In genomic region chr1:221169447-221169889, GRCh38 we compare ENCODE assay signal across 18 cellular contexts.
DNase-seq lines count a peak whose midpoint lies in the region; ATAC-seq, FAIRE-seq and TF ChIP-seq lines count a peak whose summit lies in the region.
"Had no signal": no experiment of that assay in that cellular context is flagged by ENCODE, and none has a peak within 500 bp of the region (broad histone marks: within the 10 kb centered on the region; RNA-seq: fewer than 3 reads in every experiment).

No MANE protein-coding gene starts in this region.

- H3K4me3 ChIP-seq in IMR-90 (ENCODE audit: insufficient read depth, low read depth, low read length) (no peak overlapping the region), endothelial cell of umbilical vein (replicated peaks in 1 of 3; ENCODE audit: insufficient read depth in 1 of 3, low read depth in 1 of 3, low read length in 3 of 3) (no peak overlapping the region), neuron (ENCODE audit: low read length) (no peak overlapping the region)
- H3K4me3 ChIP-seq: left ventricle myocardium inferior, right lobe of liver had no signal

- no peak overlapping the region for H2BK15ac ChIP-seq in IMR-90 (ENCODE audit: low read depth, low read length)

- H3K56ac ChIP-seq in IMR-90 (ENCODE audit: extremely low read depth, insufficient read depth, low read length) = no peak overlapping the region

- no peak for TF ChIP-seq CTCF in IMR-90 (conservative IDR thresholded peaks at IDR 0.05; ENCODE audit: low read depth, low read length)
- TF ChIP-seq CTCF in endothelial cell of umbilical vein (IDR thresholded peaks at IDR 0.05; ENCODE audit: extremely low read depth in 1 of 2, insufficient read depth in 1 of 2, low read depth in 1 of 2, low read length in 2 of 2) = no peak

- no peak overlapping the region for H2AK5ac ChIP-seq in IMR-90 (ENCODE audit: low read depth, low read length)

- H3K9me3 ChIP-seq in IMR-90 (ENCODE audit: control insufficient read depth, insufficient read depth, low read length) (peaks cover 3% of the 10 kb centered on the region; the same call in 1 of the 2 replicates), endothelial cell of umbilical vein (replicated peaks; ENCODE audit: control insufficient read depth, insufficient read depth, low read length) (no peaks in the 10 kb centered on the region), neuron (ENCODE audit: low read length) (no peaks in the 10 kb centered on the region)
- H3K9me3 ChIP-seq: right lobe of liver had no signal

- no peak overlapping the region for H4K5ac ChIP-seq in IMR-90 (ENCODE audit: low read depth, low read length)

- H2AK9ac ChIP-seq in IMR-90 (replicated peaks; ENCODE audit: low read depth, low read length, poor library complexity) = no peak overlapping the region

- no peak for TF ChIP-seq RAD21 in IMR-90 (IDR thresholded peaks at IDR 0.05; ENCODE audit: low read length)

- H4K20me1 ChIP-seq in IMR-90 (ENCODE audit: insufficient read depth, low read length) (no peaks in the 10 kb centered on the region), endothelial cell of umbilical vein (replicated peaks; ENCODE audit: control insufficient read depth, extremely low read depth, insufficient read depth, low read length) (no peaks in the 10 kb centered on the region)

- H3K18ac ChIP-seq in IMR-90 (ENCODE audit: low read depth, low read length) = no peak overlapping the region

- POLR2A ChIA-PET in IMR-90 (lab: Charles Lee; ENCODE audit: unreplicated experiment) = no interaction called here
- POLR2A ChIA-PET in endothelial cell of umbilical vein (lab: Charles Lee) = no interaction called here

- no CpG with 5 or more reads among the region's 2 CpGs for WGBS in IMR-90 (ENCODE audit: extremely low coverage in 2 of 2, insufficient read length in 1 of 2), 2 experiments

- H3K4me1 ChIP-seq in IMR-90 (ENCODE audit: control insufficient read depth, insufficient read depth, low read length) (peaks cover 2% of the 10 kb centered on the region; the same call in 1 of the 2 replicates), endothelial cell of umbilical vein (ENCODE audit: control insufficient read depth, extremely low read depth, insufficient read depth, low read length) (peaks cover 30% of the 10 kb centered on the region), neuron (ENCODE audit: insufficient read depth, low read length) (peaks cover 4% of the 10 kb centered on the region)
- H3K4me1 ChIP-seq: right lobe of liver had no signal

- DNase-seq in EL = peak; percentile 53
- DNase-seq in IMR-90 = peak; percentile 67
- DNase-seq in endothelial cell of umbilical vein (ENCODE audit: low read depth, low spot score) = peak; percentile 49
- DNase-seq in activated effector memory CD4-positive, alpha-beta T cell treated with Interleukin-2 at 50 U/mL for 16 hours = no peak
- no peak for DNase-seq in GM12891 (ENCODE audit: insufficient read length, low spot score)
- no peak for DNase-seq in stimulated activated naive CD4-positive, alpha-beta T cell treated with Interleukin-2 at 50 U/mL for 16 hours (lab: John Stamatoyannopoulos, UW)
- DNase-seq: activated CD4-positive, alpha-beta memory T cell treated with anti-CD3 and anti-CD28 coated beads, Interleukin-2, amount 10 ng/mL, durations not matched to agents 7 days and 5 days; activated effector memory CD4-positive, alpha-beta T cell treated with anti-CD3 and anti-CD28 coated beads, Interleukin-2, amount 50 U/mL, for 16 hours; CD4-positive, alpha-beta memory T cell; left ventricle myocardium inferior; naive B cell; NCI-H187 treated with DMSO at 0.1 percent for 48 hours; right lobe of liver; SHP77 treated with DMSO at 0.1 percent for 48 hours; stimulated activated CD4-positive, alpha-beta T cell treated with anti-CD3 and anti-CD28 coated beads, Interleukin-4, amount 100 ng/mL, for 24 hours had no signal

- CTCF ChIA-PET in IMR-90 (lab: Yijun Ruan, JAX) = no interaction called here
- CTCF ChIA-PET in endothelial cell of umbilical vein (lab: Charles Lee) = interaction anchor here (1.0 kb wide), 1 partner anchor 10 kb away, joined by 3 read pairs; no protein-coding TSS in a partner anchor

- no peak overlapping the region for H2BK5ac ChIP-seq in IMR-90 (ENCODE audit: low read depth, low read length, poor library complexity, severe bottlenecking)

- no peaks in the 10 kb centered on the region for H3K79me2 ChIP-seq in endothelial cell of umbilical vein (ENCODE audit: control insufficient read depth, insufficient read depth, low read length)

- H3K4me2 ChIP-seq in IMR-90 (ENCODE audit: low read depth, low read length) (peak overlapping the region; percentile 49), endothelial cell of umbilical vein (ENCODE audit: insufficient read depth, low read length) (peak overlapping the region; percentile 30)

- H3K9ac ChIP-seq in IMR-90 (ENCODE audit: low read depth, low read length) (no peak overlapping the region), endothelial cell of umbilical vein (replicated peaks; ENCODE audit: extremely low read depth, insufficient read depth, low read length) (no peak overlapping the region)

- no peak overlapping the region for H4K91ac ChIP-seq in IMR-90 (ENCODE audit: insufficient read depth, low read depth, low read length)

- H3K9me1 ChIP-seq in IMR-90 (ENCODE audit: insufficient read depth, low read length) (no peaks in the 10 kb centered on the region), endothelial cell of umbilical vein (replicated peaks; ENCODE audit: control insufficient read depth, extremely low read depth, insufficient read depth, low read length) (no peaks in the 10 kb centered on the region)

- no peak overlapping the region for H3K23ac ChIP-seq in IMR-90 (ENCODE audit: low read depth, low read length)

- peak; percentile 59 for ATAC-seq in IMR-90 (ENCODE audit: low read depth)
- ATAC-seq: HCT116; stimulated activated memory B cell treated with anti-CD40 and anti-IgM and Interleukin-4, amounts not matched to agents 10 μg/mL and 1 μg/mL and 100 μg/mL, for 72 hours had no signal

- BruUV-seq in IMR-90 (replicated peaks; lab: Mats Ljungman, UMichigan) = no TSS peak
- no TSS peak for BruUV-seq in endothelial cell of umbilical vein (replicated peaks; lab: Mats Ljungman, UMichigan)

- in situ Hi-C loops in IMR-90 (cut with MboI; ENCODE audit: low sequenced_read_pairs) = no loop called here

- H3K36me3 ChIP-seq in IMR-90 (ENCODE audit: control insufficient read depth, insufficient read depth, low read length) = no peaks in the 10 kb centered on the region
- H3K36me3 ChIP-seq in endothelial cell of umbilical vein (ENCODE audit: control insufficient read depth in 2 of 2, extremely low read depth in 1 of 2, insufficient read depth in 2 of 2, low read length in 2 of 2) = no peaks in the 10 kb centered on the region
- no peaks in the 10 kb centered on the region for H3K36me3 ChIP-seq in neuron (ENCODE audit: insufficient read depth, low read length)
- H3K36me3 ChIP-seq: left ventricle myocardium inferior, right lobe of liver had no signal

- FAIRE-seq in endothelial cell of umbilical vein (lab: Jason Lieb, UNC) = peak; percentile 77
- FAIRE-seq in GM12891 (lab: Jason Lieb, UNC) = no peak

- no peak overlapping the region for H4K8ac ChIP-seq in IMR-90 (ENCODE audit: low read depth in 2 of 2, low read length in 2 of 2)

- H2AFZ ChIP-seq in IMR-90 (replicated peaks; ENCODE audit: low read length, poor library complexity) (no peak overlapping the region), endothelial cell of umbilical vein (ENCODE audit: low read depth, low read length) (peak overlapping the region; percentile 9), neuron (ENCODE audit: low read depth, low read length) (peak overlapping the region; percentile 70)

- intact Hi-C loops in IMR-90 (cut with micrococcal nuclease) = no loop called here
- intact Hi-C loops in endothelial cell of umbilical vein (cut with micrococcal nuclease) = loop anchor here (1.0 to 10.0 kb wide), 4 partner anchors 67 to 293 kb away; no protein-coding TSS in a partner anchor

- no peak overlapping the region for H3K14ac ChIP-seq in IMR-90 (replicated peaks; ENCODE audit: low read depth, low read length)

- H3K4ac ChIP-seq in IMR-90 (ENCODE audit: low read depth, low read length) = no peak overlapping the region

- no peaks in the 10 kb centered on the region for H3K79me1 ChIP-seq in IMR-90 (ENCODE audit: low read depth in 1 of 2, low read length in 2 of 2)

- H2BK120ac ChIP-seq in IMR-90 (ENCODE audit: low read depth, low read length) = no peak overlapping the region

- H2BK20ac ChIP-seq in IMR-90 (ENCODE audit: low read depth, low read length) = no peak overlapping the region

- H3K27ac ChIP-seq in IMR-90 (ENCODE audit: insufficient read depth, low read length) (no peak overlapping the region), endothelial cell of umbilical vein (ENCODE audit: insufficient read depth, low read depth, low read length) (peak overlapping the region; percentile 40)
- H3K27ac ChIP-seq: left ventricle myocardium inferior, right lobe of liver had no signal

- H3K27me3 ChIP-seq in IMR-90 (ENCODE audit: control insufficient read depth, insufficient read depth, low read length) (peaks cover 2% of the 10 kb centered on the region; the same call in 1 of the 2 replicates), endothelial cell of umbilical vein (ENCODE audit: control insufficient read depth in 2 of 2, insufficient read depth in 2 of 2, low read length in 2 of 2) (no peaks in the 10 kb centered on the region), neuron (ENCODE audit: insufficient read depth, low read length) (no peaks in the 10 kb centered on the region)
- H3K27me3 ChIP-seq: right lobe of liver had no signal

- dilution Hi-C loops in IMR-90 (cut with HindIII; ENCODE audit: low sequenced_read_pairs, unreplicated experiment) (no loop called here), endothelial cell of umbilical vein (cut with MboI; ENCODE audit: extremely low pct_ligation_motif_present, low sequenced_read_pairs) (no loop called here)

- TF ChIP-seq POLR2A in IMR-90 (IDR thresholded peaks at IDR 0.05; ENCODE audit: low read depth, low read length) (no peak), endothelial cell of umbilical vein (IDR thresholded peaks at IDR 0.05; ENCODE audit: low read depth, low read length) (no peak), GM12891 (IDR thresholded peaks at IDR 0.05; ENCODE audit: low read depth, low read length) (no peak)

TF ChIP-seq in IMR-90, 13 proteins besides CTCF, POLR2A, EP300 and RAD21:
- TF ChIP-seq MXI1 (IDR thresholded peaks at IDR 0.05; ENCODE audit: borderline replicate concordance, low read depth, low read length) = no peak
- TF ChIP-seq SMC3 (IDR thresholded peaks at IDR 0.05; ENCODE audit: low read depth, low read length) = no peak

TF ChIP-seq in endothelial cell of umbilical vein, 7 proteins besides CTCF, POLR2A, EP300 and RAD21 (continues in another document):
- peak; percentile 47 for TF ChIP-seq GATA2 (IDR thresholded peaks at IDR 0.05; ENCODE audit: insufficient read depth, insufficient read length, low read depth, low read length)
- no peak for TF ChIP-seq JUN (IDR thresholded peaks at IDR 0.05; ENCODE audit: borderline replicate concordance, insufficient read depth, insufficient read length, low read depth)

TF ChIP-seq in GM12891, 5 proteins besides CTCF, POLR2A, EP300 and RAD21 (continues in another document):
- no peak for TF ChIP-seq SPI1 (IDR thresholded peaks at IDR 0.05; ENCODE audit: low read depth, low read length)
- no peak for TF ChIP-seq PAX5 (IDR thresholded peaks at IDR 0.05; ENCODE audit: insufficient read depth, low read length, severe bottlenecking)
- TF ChIP-seq POU2F2 (IDR thresholded peaks at IDR 0.05; ENCODE audit: low read depth, low read length) = no peak
- TF ChIP-seq TAF1 (IDR thresholded peaks at IDR 0.05; ENCODE audit: low read depth, low read length) = no peak

Comparison
In these comparisons a context has a peak if more than half of its experiments do, and no peak if none do; other contexts are left out.
1. DNase-seq: peak in EL (single experiment), IMR-90 (single experiment) and endothelial cell of umbilical vein (single experiment); none in activated effector memory CD4-positive, alpha-beta T cell treated with Interleukin-2 at 50 U/mL for 16 hours (single experiment), GM12891 (single experiment) and stimulated activated naive CD4-positive, alpha-beta T cell treated with Interleukin-2 at 50 U/mL for 16 hours (single experiment).